ENCODE assay signal across 24 cellular contexts in the genomic region with DNA sequence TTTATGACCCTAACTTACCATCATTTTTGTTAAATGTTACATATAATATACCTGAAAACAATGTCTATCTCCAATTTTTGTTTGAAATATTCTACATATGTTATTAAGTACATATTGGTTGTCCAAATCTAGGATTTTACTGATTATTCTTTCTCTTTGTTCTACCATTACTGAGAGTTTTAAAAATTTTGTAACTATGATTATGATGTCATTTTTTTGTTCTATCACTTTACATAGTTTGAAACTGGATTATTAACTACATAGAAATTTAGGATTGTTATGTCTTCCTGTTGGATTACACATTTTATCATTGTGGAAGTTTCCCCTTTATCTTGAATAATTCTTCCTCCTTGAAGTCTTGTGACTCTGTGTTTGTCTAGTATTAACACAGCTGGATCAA. TPM values are rescaled to one million over a fixed set of nuclear protein-coding genes. Genes with fewer than 3 reads are reported as not detected.
A peak's percentile ranks its signal among the peaks of the same experiment; 100 is the strongest.
DNase-seq lines count a peak whose midpoint lies in the region; ATAC-seq, FAIRE-seq and TF ChIP-seq lines count a peak whose summit lies in the region.
"Had no signal": no experiment of that assay in that cellular context is flagged by ENCODE, and none has a peak within 500 bp of the region (broad histone marks: within the 10 kb centered on the region; RNA-seq: fewer than 3 reads in every experiment).

No MANE protein-coding gene starts in this region.

- intact Hi-C loops in pancreas (cut with DNase I): no loop called here
- intact Hi-C loops in MCF 10A (cut with micrococcal nuclease): no loop called here

- BruUV-seq in MCF 10A (replicated peaks; lab: Mats Ljungman, UMichigan): no TSS peak

- H3K4me1 ChIP-seq in A549 (no peaks in the 10 kb centered on the region), HEK293 (ENCODE audit: control insufficient read depth, insufficient read depth, low read length) (no peaks in the 10 kb centered on the region), pancreas (no peaks in the 10 kb centered on the region)

- H3K36me3 Mint-ChIP-seq in MCF 10A (ENCODE audit: insufficient read depth, unreplicated experiment): no peaks in the 10 kb centered on the region
- H3K36me3 Mint-ChIP-seq: CD4-positive, alpha-beta memory T cell had no signal

- POLR2A ChIA-PET in A549 (lab: Yijun Ruan, JAX): no interaction called here
- POLR2A ChIA-PET in HEK293 (lab: Yijun Ruan, JAX): no interaction called here
- POLR2A ChIA-PET in MCF 10A (lab: Yijun Ruan, JAX): interaction anchor here (0.7 kb wide), 2 partner anchors 72 to 1225 kb away, joined by 3 read pairs; no protein-coding TSS in a partner anchor

- no peak for DNase-seq in A549 (ENCODE audit: low read depth in 1 of 2, low spot score in 1 of 2)
- DNase-seq in pancreas: no peak
- no peak for DNase-seq in MCF 10A (ENCODE audit: unreplicated experiment)
- no peak for DNase-seq in GM13976 (ENCODE audit: low spot score)
- DNase-seq: ACHN; AML-193; C1 segment of cervical spinal cord; Calu3; CD4-positive, alpha-beta memory T cell; COR-L47; DMS53; DMS79 treated with DMSO at 0.1 percent for 48 hours; GF-D8; GOT3; H9; HFFc6 had no signal

- TF ChIP-seq POLR2A in A549 (IDR thresholded peaks at IDR 0.05; ENCODE audit: low read length): no peak

- H3K9me3 ChIP-seq in A549 (no peaks in the 10 kb centered on the region), HEK293 (ENCODE audit: control insufficient read depth, insufficient read depth, low read depth, low read length) (no peaks in the 10 kb centered on the region), pancreas (no peaks in the 10 kb centered on the region)

- no peak overlapping the region for H3K4me2 ChIP-seq in A549

- no peaks in the 10 kb centered on the region for H3K9me3 Mint-ChIP-seq in MCF 10A (ENCODE audit: unreplicated experiment)
- H3K9me3 Mint-ChIP-seq: HFFc6 had no signal

- H3K4me3 ChIP-seq in A549 (no peak overlapping the region), HEK293 (ENCODE audit: low read depth, low read length) (no peak overlapping the region), pancreas (no peak overlapping the region)

- peaks cover 0 to 11% (median 2%) of the 10 kb centered on the region in 4 donors for H3K27me3 ChIP-seq in pancreas

- H3K27ac ChIP-seq in A549 (no peak overlapping the region), HEK293 (ENCODE audit: extremely low read depth, low read depth, low read length) (no peak overlapping the region), pancreas (no peak overlapping the region)

- FAIRE-seq in A549 (lab: Jason Lieb, UNC) (peak; percentile 98), pancreas (lab: Jason Lieb, UNC) (peak; percentile 20)
- FAIRE-seq: GM12891 had no signal

- CTCF ChIA-PET in A549 (lab: Yijun Ruan, JAX): interaction anchor here (0.9 to 1.0 kb wide), 2 partner anchors 16 to 32 kb away, joined by 3 read pairs; no protein-coding TSS in a partner anchor
- CTCF ChIA-PET in HEK293 (lab: Yijun Ruan, JAX): no interaction called here
- CTCF ChIA-PET in MCF 10A (lab: Yijun Ruan, JAX): interaction anchor here (1.8 kb wide), 1 partner anchor 10 kb away, joined by 4 read pairs; no protein-coding TSS in a partner anchor

- TF ChIP-seq EP300 in A549 (IDR thresholded peaks at IDR 0.05): no peak

- H3K4me3 Mint-ChIP-seq in MCF 10A (ENCODE audit: unreplicated experiment): no peak overlapping the region
- H3K4me3 Mint-ChIP-seq: CD4-positive, alpha-beta memory T cell; H9; HFFc6 had no signal

- H3K27ac Mint-ChIP-seq in MCF 10A (ENCODE audit: low read depth, unreplicated experiment): no peak overlapping the region
- H3K27ac Mint-ChIP-seq: CD4-positive, alpha-beta memory T cell; H9; HFFc6 had no signal

- in situ Hi-C loops in GM13976 (cut with MboI; ENCODE audit: low sequenced_read_pairs, unreplicated experiment): no loop called here

- TF ChIP-seq CTCF in A549 (IDR thresholded peaks at IDR 0.05): no peak
- no peak for TF ChIP-seq CTCF in HEK293 (tag by site-specific recombination; IDR thresholded peaks at IDR 0.05)
- TF ChIP-seq CTCF in pancreas (IDR thresholded peaks at IDR 0.05): no peak
- TF ChIP-seq CTCF in MCF 10A (IDR thresholded peaks at IDR 0.05; ENCODE audit: unreplicated experiment): no peak
- TF ChIP-seq CTCF in GM13976 (IDR thresholded peaks at IDR 0.05; ENCODE audit: borderline replicate concordance, control extremely low read depth, extremely low read depth, insufficient read depth, missing control alignments): no peak

- H3K36me3 ChIP-seq in HEK293 (ENCODE audit: control insufficient read depth in 2 of 2, insufficient read depth in 1 of 2, low read length in 2 of 2) (no peaks in the 10 kb centered on the region), pancreas (no peaks in the 10 kb centered on the region)

- TF ChIP-seq RAD21 in A549 (conservative IDR thresholded peaks at IDR 0.05 in 1 of 2, IDR thresholded peaks at IDR 0.05 in 1 of 2): no peak

- no peaks in the 10 kb centered on the region for H3K27me3 Mint-ChIP-seq in MCF 10A (ENCODE audit: insufficient read depth, unreplicated experiment)

- ATAC-seq in A549 (no peak), pancreas (no peak), HG03442 (IDR thresholded peaks at IDR 0.05; ENCODE audit: unreplicated experiment) (no peak)
- ATAC-seq: HCT116 had no signal

- H3K4me1 Mint-ChIP-seq in MCF 10A (ENCODE audit: insufficient read depth, unreplicated experiment): no peaks in the 10 kb centered on the region
- H3K4me1 Mint-ChIP-seq: CD4-positive, alpha-beta memory T cell; H9 had no signal

TF ChIP-seq in A549, 52 proteins besides CTCF, POLR2A, EP300 and RAD21 (continues in another document):
- TF ChIP-seq HOXA7 (CRISPR knock-in tag; IDR thresholded peaks at IDR 0.05) (no peak), BHLHE40 (IDR thresholded peaks at IDR 0.05; ENCODE audit: low read depth, low read length) (no peak), USF2 (IDR thresholded peaks at IDR 0.05) (no peak), KDM5A (IDR thresholded peaks at IDR 0.05) (no peak), MAFK (IDR thresholded peaks at IDR 0.05; ENCODE audit: partially characterized antibody) (no peak), CBX2 (IDR thresholded peaks at IDR 0.05; ENCODE audit: borderline replicate concordance, low read depth) (no peak), RFX5 (IDR thresholded peaks at IDR 0.05) (no peak), HEYL (CRISPR knock-in tag; IDR thresholded peaks at IDR 0.05) (no peak), FOSL2 (IDR thresholded peaks at IDR 0.05) (no peak), FOSL2 (CRISPR knock-in tag; IDR thresholded peaks at IDR 0.05) (no peak), MAZ (IDR thresholded peaks at IDR 0.05; ENCODE audit: borderline replicate concordance, low read depth, low read length) (no peak), EHF (CRISPR knock-in tag; IDR thresholded peaks at IDR 0.05) (no peak), FOSB (CRISPR knock-in tag; IDR thresholded peaks at IDR 0.05) (no peak), NR3C1 (IDR thresholded peaks at IDR 0.05) (no peak), JUNB (IDR thresholded peaks at IDR 0.05) (no peak), JUN (IDR thresholded peaks at IDR 0.05) (no peak)
- TF ChIP-seq, protein P1, sequence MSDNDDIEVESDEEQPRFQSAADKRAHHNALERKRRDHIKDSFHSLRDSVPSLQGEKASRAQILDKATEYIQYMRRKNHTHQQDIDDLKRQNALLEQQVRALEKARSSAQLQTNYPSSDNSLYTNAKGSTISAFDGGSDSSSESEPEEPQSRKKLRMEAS (IDR thresholded peaks at IDR 0.05): no peak

TF ChIP-seq in HEK293, 187 proteins besides CTCF, POLR2A, EP300 and RAD21:
- TF ChIP-seq ZNF623 (tag by site-specific recombination; IDR thresholded peaks at IDR 0.05) (no peak), ZNF184 (tag by site-specific recombination; IDR thresholded peaks at IDR 0.05) (no peak)
- TF ChIP-seq, protein P2, sequence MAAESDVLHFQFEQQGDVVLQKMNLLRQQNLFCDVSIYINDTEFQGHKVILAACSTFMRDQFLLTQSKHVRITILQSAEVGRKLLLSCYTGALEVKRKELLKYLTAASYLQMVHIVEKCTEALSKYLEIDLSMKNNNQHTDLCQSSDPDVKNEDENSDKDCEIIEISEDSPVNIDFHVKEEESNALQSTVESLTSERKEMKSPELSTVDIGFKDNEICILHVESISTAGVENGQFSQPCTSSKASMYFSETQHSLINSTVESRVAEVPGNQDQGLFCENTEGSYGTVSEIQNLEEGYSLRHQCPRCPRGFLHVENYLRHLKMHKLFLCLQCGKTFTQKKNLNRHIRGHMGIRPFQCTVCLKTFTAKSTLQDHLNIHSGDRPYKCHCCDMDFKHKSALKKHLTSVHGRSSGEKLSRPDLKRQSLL (tag by site-specific recombination; IDR thresholded peaks at IDR 0.05): no peak
- TF ChIP-seq, protein P3, sequence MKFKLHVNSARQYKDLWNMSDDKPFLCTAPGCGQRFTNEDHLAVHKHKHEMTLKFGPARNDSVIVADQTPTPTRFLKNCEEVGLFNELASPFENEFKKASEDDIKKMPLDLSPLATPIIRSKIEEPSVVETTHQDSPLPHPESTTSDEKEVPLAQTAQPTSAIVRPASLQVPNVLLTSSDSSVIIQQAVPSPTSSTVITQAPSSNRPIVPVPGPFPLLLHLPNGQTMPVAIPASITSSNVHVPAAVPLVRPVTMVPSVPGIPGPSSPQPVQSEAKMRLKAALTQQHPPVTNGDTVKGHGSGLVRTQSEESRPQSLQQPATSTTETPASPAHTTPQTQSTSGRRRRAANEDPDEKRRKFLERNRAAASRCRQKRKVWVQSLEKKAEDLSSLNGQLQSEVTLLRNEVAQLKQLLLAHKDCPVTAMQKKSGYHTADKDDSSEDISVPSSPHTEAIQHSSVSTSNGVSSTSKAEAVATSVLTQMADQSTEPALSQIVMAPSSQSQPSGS (tag by site-specific recombination; IDR thresholded peaks at IDR 0.05; ENCODE audit: low read depth): peak; percentile 74; the same call in 1 of the 2 replicates

RNA-seq across cellular contexts. Expression of gene LINC00237, which starts 41.2 kb away (rescaled TPM):
- not detected in 2 replicates for polyA plus RNA-seq in A549 (2011; rRNA removed)
- not detected in 2 replicates for polyA plus RNA-seq in A549 (2012; cell fraction: cytosol; rRNA removed)
- polyA plus RNA-seq in A549 (2012; cell fraction: nucleus; rRNA removed): not detected in 2 replicates
- polyA plus RNA-seq in A549 (2017; fragmentation: RNase III; extraction: RNeasy Plus Mini Kit Qiagen cat#74134 plus additional on column Dnase treatment): not detected in 3 replicates
- not detected in 2 replicates for polyA minus RNA-seq in A549 (2011; rRNA and poly(A)+ RNA removed)
- not detected for total RNA-seq in pancreas
- under 1 TPM in 1 of 2 donors, not detected in 1; 0.92 TPM for polyA plus RNA-seq in pancreas
- not detected in 2 replicates for total RNA-seq in MCF 10A (2022)
- total RNA-seq: A172; Calu3; CD4-positive, alpha-beta memory T cell; Daoy; G401; HFFc6 had no signal
- polyA plus RNA-seq: BJ; CD4-positive, alpha-beta memory T cell had no signal
